In the genomic region with DNA sequence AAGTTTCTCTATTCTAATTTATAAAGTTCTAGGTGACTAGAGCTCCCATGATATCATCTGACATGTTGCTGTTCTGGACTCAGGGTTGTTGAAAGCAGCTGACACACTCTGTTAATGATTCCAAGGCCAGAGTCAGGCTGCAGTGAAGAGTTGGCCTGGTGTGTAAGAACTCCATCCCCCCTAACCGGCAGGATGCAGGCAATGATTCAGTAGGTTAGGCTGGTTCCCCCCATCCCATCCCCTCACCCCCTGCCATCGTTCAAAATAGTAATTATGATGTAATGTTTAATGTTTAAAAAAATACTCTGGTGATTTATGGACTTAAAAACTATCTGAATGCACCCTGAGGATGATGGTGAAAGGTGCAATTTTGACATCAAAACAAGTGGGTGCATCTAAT, we compare ENCODE assay signal across 13 cellular contexts. TPM values are rescaled to one million over a fixed set of nuclear protein-coding genes. Genes with fewer than 3 reads are reported as not detected.
DNase-seq lines count a peak whose midpoint lies in the region; ATAC-seq, FAIRE-seq and TF ChIP-seq lines count a peak whose summit lies in the region.
"Had no signal": no experiment of that assay in that cellular context is flagged by ENCODE, and none has a peak within 500 bp of the region (broad histone marks: within the 10 kb centered on the region; RNA-seq: fewer than 3 reads in every experiment).

No MANE protein-coding gene starts in this region.

- peak overlapping the region; percentile 64 for H3K27ac Mint-ChIP-seq in endothelial cell (ENCODE audit: unreplicated experiment)
- H3K27ac Mint-ChIP-seq: effector memory CD8-positive, alpha-beta T cell; T-helper 17 cell had no signal

- peak; percentile 66 for ATAC-seq in HG03354 (IDR thresholded peaks at IDR 0.05; ENCODE audit: poor library complexity, severe bottlenecking, unreplicated experiment)
- peak; percentile 30 for ATAC-seq in upper lobe of right lung
- ATAC-seq in HG03442 (IDR thresholded peaks at IDR 0.05; ENCODE audit: unreplicated experiment) = no peak
- ATAC-seq in HG03439 (IDR thresholded peaks at IDR 0.05; ENCODE audit: unreplicated experiment) = no peak
- ATAC-seq: effector memory CD8-positive, alpha-beta T cell; T-helper 17 cell had no signal

- H3K4me3 Mint-ChIP-seq in endothelial cell (ENCODE audit: unreplicated experiment) = no peak overlapping the region
- H3K4me3 Mint-ChIP-seq: effector memory CD8-positive, alpha-beta T cell; T-helper 17 cell had no signal

- H3K4me1 Mint-ChIP-seq in endothelial cell (ENCODE audit: unreplicated experiment) = peaks cover 27% of the 10 kb centered on the region

- intact Hi-C loops in upper lobe of right lung (cut with DNase I) = no loop called here

- no peak overlapping the region for H3K4me3 ChIP-seq in upper lobe of right lung
- H3K4me3 ChIP-seq: tibial nerve had no signal

- no peak for TF ChIP-seq POLR2A in GM12891 (IDR thresholded peaks at IDR 0.05; ENCODE audit: low read depth, low read length)

- H3K27me3 Mint-ChIP-seq in endothelial cell (ENCODE audit: unreplicated experiment) = peaks cover 9% of the 10 kb centered on the region

- H3K9me3 Mint-ChIP-seq in endothelial cell (ENCODE audit: unreplicated experiment) = no peaks in the 10 kb centered on the region
- H3K9me3 Mint-ChIP-seq: effector memory CD8-positive, alpha-beta T cell had no signal

- H3K36me3 Mint-ChIP-seq in endothelial cell (ENCODE audit: low read depth, unreplicated experiment) = peaks cover 6% of the 10 kb centered on the region

- FAIRE-seq in GM12891 (lab: Jason Lieb, UNC) = no peak
- FAIRE-seq: A204.1 had no signal

- H3K27ac ChIP-seq in upper lobe of right lung = no peak overlapping the region
- H3K27ac ChIP-seq: tibial nerve had no signal

- DNase-seq in NCI-H1417 (lab: John Stamatoyannopoulos, UW) (peak in 2 of 3 experiments; percentile 36 to 88), NCI-H1417 treated with DMSO at 0.1 percent for 48 hours (lab: John Stamatoyannopoulos, UW) (no peak), endothelial cell (ENCODE audit: low spot score) (no peak), upper lobe of right lung (no peak), GM12891 (ENCODE audit: insufficient read length, low spot score) (no peak)
- DNase-seq: activated CD4-positive, alpha-beta T cell treated with anti-CD3 and anti-CD28 coated beads, Interleukin-2, amount 50 U/mL, for 4 hours; effector memory CD8-positive, alpha-beta T cell; T-helper 17 cell had no signal

- peaks cover 15% of the 10 kb centered on the region for H3K27me3 ChIP-seq in upper lobe of right lung

- no peaks in the 10 kb centered on the region for H3K9me3 ChIP-seq in upper lobe of right lung
- H3K9me3 ChIP-seq: tibial nerve had no signal

- H3K4me1 ChIP-seq in upper lobe of right lung = peaks cover 6% of the 10 kb centered on the region

- TF ChIP-seq CTCF in endothelial cell (IDR thresholded peaks at IDR 0.05; ENCODE audit: unreplicated experiment) = no peak
- no peak for TF ChIP-seq CTCF in upper lobe of right lung (IDR thresholded peaks at IDR 0.05)

- H3K36me3 ChIP-seq in upper lobe of right lung = no peaks in the 10 kb centered on the region
- H3K36me3 ChIP-seq: tibial nerve had no signal

TF ChIP-seq in GM12891, 5 proteins besides CTCF, POLR2A, EP300 and RAD21:
- no peak for TF ChIP-seq POLR2AphosphoS5 (IDR thresholded peaks at IDR 0.05; ENCODE audit: low read depth, low read length)
- no peak for TF ChIP-seq PAX5 (IDR thresholded peaks at IDR 0.05; ENCODE audit: insufficient read depth, low read length, severe bottlenecking)
- no peak for TF ChIP-seq SPI1 (IDR thresholded peaks at IDR 0.05; ENCODE audit: low read depth, low read length)
- TF ChIP-seq TAF1 (IDR thresholded peaks at IDR 0.05; ENCODE audit: low read depth, low read length) = no peak
- TF ChIP-seq POU2F2 (IDR thresholded peaks at IDR 0.05; ENCODE audit: low read depth, low read length) = no peak

RNA-seq across cellular contexts. Expression of gene TRIM71, which starts 4.6 kb away (rescaled TPM):
- total RNA-seq in endothelial cell (ENCODE audit: unreplicated experiment) (74.0 TPM), upper lobe of right lung (2.2 TPM)
- 0.01 TPM for polyA plus RNA-seq in GM12891 (2012; ENCODE audit: low read depth, missing spikeins)

Comparison
In these comparisons a context has a peak if more than half of its experiments do, and no peak if none do; other contexts are left out.
1. DNase-seq: peak in NCI-H1417 (2 of 3); none in NCI-H1417 treated with DMSO at 0.1 percent for 48 hours (single experiment), endothelial cell (single experiment), upper lobe of right lung (single experiment) and GM12891 (single experiment).
2. ATAC-seq: peak in HG03354 (single experiment) and upper lobe of right lung (single experiment); none in HG03442 (single experiment) and HG03439 (single experiment).
3. RNA of gene TRIM71, which starts 4.6 kb away (total RNA-seq): 74.0 TPM in endothelial cell (single experiment); 2.2 TPM in upper lobe of right lung (single experiment); every median in the first group is over 10 times any median in the second.